ENCODE assay signal across 9 cellular contexts in genomic region chr3:53493618-53493996, GRCh38. TPM values are rescaled to one million over a fixed set of nuclear protein-coding genes. Genes with fewer than 3 reads are reported as not detected.
A peak's percentile ranks its signal among the peaks of the same experiment; 100 is the strongest.
DNase-seq lines count a peak whose midpoint lies in the region; ATAC-seq and TF ChIP-seq lines count a peak whose summit lies in the region.
"Had no signal": no experiment of that assay in that cellular context is flagged by ENCODE, and none has a peak within 500 bp of the region (broad histone marks: within the 10 kb centered on the region; RNA-seq: fewer than 3 reads in every experiment).

No MANE protein-coding gene starts in this region.

- no peaks in the 10 kb centered on the region for H3K9me3 Mint-ChIP-seq in H9
- no peaks in the 10 kb centered on the region for H3K9me3 Mint-ChIP-seq in WTC11

- H2AK5ac ChIP-seq in H9 (ENCODE audit: insufficient read length, low read length), result no peak overlapping the region

- WGBS in H9 (ENCODE audit: extremely low coverage, insufficient read length, low lambda C conversion rate), result no CpG with 5 or more reads among the region's 15 CpGs

- H2BK12ac ChIP-seq in H9 (ENCODE audit: insufficient read length, low read depth, low read length), result no peak overlapping the region

- H4K20me1 ChIP-seq in H9 (ENCODE audit: control insufficient read depth, insufficient read depth, insufficient read length) (no peaks in the 10 kb centered on the region), OCI-LY7 (ENCODE audit: insufficient read depth, low read length) (no peaks in the 10 kb centered on the region)

- H3K36me3 ChIP-seq in iPS-15b (ENCODE audit: control insufficient read depth, insufficient read depth, low read length), result no peaks in the 10 kb centered on the region
- no peaks in the 10 kb centered on the region for H3K36me3 ChIP-seq in OCI-LY7 (ENCODE audit: insufficient read depth, low read length)

- peak; percentile 5; the same call in 1 of the 2 replicates for ATAC-seq in WTC11

- H3K4me1 Mint-ChIP-seq in H9, result peaks cover 12 to 21% of the 10 kb centered on the region in 2 experiments
- peaks cover 15% of the 10 kb centered on the region for H3K4me1 Mint-ChIP-seq in WTC11

- H3K56ac ChIP-seq in H9 (ENCODE audit: insufficient read length, low read depth, low read length), result no peak overlapping the region

- H3K18ac ChIP-seq in H9 (ENCODE audit: insufficient read length, low read depth, low read length), result no peak overlapping the region

- H3T11ph ChIP-seq in H9 (ENCODE audit: low read length), result no peak overlapping the region

- no TSS peak for BruUV-seq in OCI-LY7 (replicated peaks; lab: Mats Ljungman, UMichigan)

- H3K23me2 ChIP-seq in H9 (ENCODE audit: insufficient read length, low read depth, low read length, poor library complexity, severe bottlenecking), result peaks cover 12% of the 10 kb centered on the region

- H3K27ac ChIP-seq in H9 (ENCODE audit: insufficient read length, low read depth, low read length), result no peak overlapping the region
- no peak overlapping the region for H3K27ac ChIP-seq in OCI-LY7 (ENCODE audit: low read depth, low read length, poor library complexity, severe bottlenecking)

- H3K4me3 ChIP-seq in iPS-15b (ENCODE audit: low read depth, low read length), result peak overlapping the region; percentile 58
- no peak overlapping the region for H3K4me3 ChIP-seq in OCI-LY7 (ENCODE audit: low read depth, low read length, poor library complexity, severe bottlenecking)

- H2BK20ac ChIP-seq in H9 (ENCODE audit: low read depth, low read length, poor library complexity, severe bottlenecking), result no peak overlapping the region

- POLR2A ChIA-PET in WTC11 (lab: Charles Lee), result interaction anchor here (0.9 to 1.0 kb wide), 2 partner anchors 15 to 89 kb away, joined by 3 to 4 read pairs; no protein-coding TSS in a partner anchor
- POLR2A ChIA-PET in OCI-LY7 (lab: Charles Lee), result no interaction called here

- H4K5ac ChIP-seq in H9 (ENCODE audit: insufficient read length, low read depth, low read length), result no peak overlapping the region

- H4K8ac ChIP-seq in H9 (replicated peaks; ENCODE audit: insufficient read length, low read depth, low read length), result no peak overlapping the region

- no peak for DNase-seq in H9
- no peak for DNase-seq in WTC11 (ENCODE audit: low spot score)
- DNase-seq in retina, result peak; percentile 11
- DNase-seq in SIG-M5 (lab: John Stamatoyannopoulos, UW), result no peak
- DNase-seq in amniotic stem cell (lab: John Stamatoyannopoulos, UW), result no peak
- DNase-seq in OCI-LY7 (ENCODE audit: low spot score), result no peak
- DNase-seq in effector CD8-positive, alpha-beta T cell (lab: John Stamatoyannopoulos, UW), result no peak
- DNase-seq: IMR-90 had no signal

- H3K27ac Mint-ChIP-seq in H9, result no peak overlapping the region
- H3K27ac Mint-ChIP-seq in WTC11, result no peak overlapping the region

- H3K4me1 ChIP-seq in H9 (ENCODE audit: insufficient read depth, low read length), result no peaks in the 10 kb centered on the region
- H3K4me1 ChIP-seq in iPS-15b (ENCODE audit: control insufficient read depth, insufficient read depth, low read length), result peaks cover 9% of the 10 kb centered on the region
- H3K4me1 ChIP-seq in OCI-LY7 (ENCODE audit: insufficient read depth, low read length, poor library complexity, severe bottlenecking), result no peaks in the 10 kb centered on the region

- H3K4me3 Mint-ChIP-seq in H9, result peak overlapping the region; percentile 62 to 78
- peak overlapping the region; percentile 71 for H3K4me3 Mint-ChIP-seq in WTC11

- H3K36me3 Mint-ChIP-seq in H9 (ENCODE audit: insufficient read depth in 1 of 3, low read depth in 3 of 3), result no peaks in the 10 kb centered on the region
- no peaks in the 10 kb centered on the region for H3K36me3 Mint-ChIP-seq in WTC11

- H3K79me1 ChIP-seq in H9 (ENCODE audit: insufficient read depth, low read depth, low read length, poor library complexity, severe bottlenecking), result no peaks in the 10 kb centered on the region

- H3K9me2 ChIP-seq in OCI-LY7 (ENCODE audit: insufficient read depth, low read length), result no peaks in the 10 kb centered on the region

- H3K27me3 Mint-ChIP-seq in H9 (ENCODE audit: low read depth) (peaks cover 91% of the 10 kb centered on the region), WTC11 (ENCODE audit: low read depth) (peaks cover 86% of the 10 kb centered on the region)

- CTCF ChIA-PET in WTC11 (lab: Charles Lee) (interaction anchor here (0.5 to 1.9 kb wide), 19 partner anchors 9 to 211 kb away, joined by 3 to 10 read pairs (median 4); partner anchors contain the start of gene DCP1A), OCI-LY7 (lab: Charles Lee; ENCODE audit: unreplicated experiment) (no interaction called here)

- no peak overlapping the region for H2AFZ ChIP-seq in H9 (ENCODE audit: low read length)
- H2AFZ ChIP-seq in OCI-LY7 (ENCODE audit: low read length), result no peak overlapping the region

- no peak overlapping the region for H2BK15ac ChIP-seq in H9 (ENCODE audit: low read depth, low read length)

- H3K9me3 ChIP-seq in H9 (ENCODE audit: control insufficient read depth, low read depth, low read length) (no peaks in the 10 kb centered on the region), iPS-15b (ENCODE audit: control insufficient read depth, insufficient read depth, low read length) (no peaks in the 10 kb centered on the region), OCI-LY7 (ENCODE audit: low read length) (no peaks in the 10 kb centered on the region)

- no peak overlapping the region for H2BK5ac ChIP-seq in H9 (ENCODE audit: insufficient read length, low read length)

- no peak overlapping the region for H3K4ac ChIP-seq in H9 (ENCODE audit: low read depth, low read length)

- no peak overlapping the region for H2BK120ac ChIP-seq in H9 (ENCODE audit: low read depth, low read length, poor library complexity, severe bottlenecking)

- no peak overlapping the region for H3K23ac ChIP-seq in H9 (ENCODE audit: insufficient read length, low read depth, low read length)

- TF ChIP-seq CTCF in H9 (conservative IDR thresholded peaks at IDR 0.05), result no peak
- TF ChIP-seq CTCF in WTC11 (IDR thresholded peaks at IDR 0.05), result no peak
- no peak for TF ChIP-seq CTCF in OCI-LY7 (conservative IDR thresholded peaks at IDR 0.05; ENCODE audit: low read length)

- intact Hi-C loops in OCI-LY7 (cut with micrococcal nuclease; ENCODE audit: unreplicated experiment), result no loop called here

- H3K79me2 ChIP-seq in H9 (ENCODE audit: insufficient read depth, low read length) (no peaks in the 10 kb centered on the region), OCI-LY7 (ENCODE audit: insufficient read depth, low read depth, low read length) (no peaks in the 10 kb centered on the region)

- peak overlapping the region; percentile 29 for H3K4me2 ChIP-seq in H9 (ENCODE audit: insufficient read depth, insufficient read length, low read length)
- H3K4me2 ChIP-seq in OCI-LY7 (ENCODE audit: low read length), result no peak overlapping the region

- H3K27me3 ChIP-seq in H9 (ENCODE audit: insufficient read depth, low read length) (peaks cover 15% of the 10 kb centered on the region), iPS-15b (ENCODE audit: control insufficient read depth, insufficient read depth, low read length) (peaks cover 71% of the 10 kb centered on the region)

- H3K9ac ChIP-seq in H9 (ENCODE audit: extremely low read depth, insufficient read length, low read length) (no peak overlapping the region), iPS-15b (ENCODE audit: low read depth, low read length) (no peak overlapping the region)

- no peak overlapping the region for H4K91ac ChIP-seq in H9 (ENCODE audit: insufficient read length, low read depth, low read length)

- H3K14ac ChIP-seq in H9 (ENCODE audit: insufficient read depth, low read length), result no peak overlapping the region

TF ChIP-seq in WTC11, 78 proteins besides CTCF, POLR2A, EP300 and RAD21:
- TF ChIP-seq, protein P1, sequence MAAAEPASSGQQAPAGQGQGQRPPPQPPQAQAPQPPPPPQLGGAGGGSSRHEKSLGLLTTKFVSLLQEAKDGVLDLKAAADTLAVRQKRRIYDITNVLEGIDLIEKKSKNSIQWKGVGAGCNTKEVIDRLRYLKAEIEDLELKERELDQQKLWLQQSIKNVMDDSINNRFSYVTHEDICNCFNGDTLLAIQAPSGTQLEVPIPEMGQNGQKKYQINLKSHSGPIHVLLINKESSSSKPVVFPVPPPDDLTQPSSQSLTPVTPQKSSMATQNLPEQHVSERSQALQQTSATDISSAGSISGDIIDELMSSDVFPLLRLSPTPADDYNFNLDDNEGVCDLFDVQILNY (CRISPR knock-in tag; IDR thresholded peaks at IDR 0.05), result no peak
- TF ChIP-seq, protein P2, sequence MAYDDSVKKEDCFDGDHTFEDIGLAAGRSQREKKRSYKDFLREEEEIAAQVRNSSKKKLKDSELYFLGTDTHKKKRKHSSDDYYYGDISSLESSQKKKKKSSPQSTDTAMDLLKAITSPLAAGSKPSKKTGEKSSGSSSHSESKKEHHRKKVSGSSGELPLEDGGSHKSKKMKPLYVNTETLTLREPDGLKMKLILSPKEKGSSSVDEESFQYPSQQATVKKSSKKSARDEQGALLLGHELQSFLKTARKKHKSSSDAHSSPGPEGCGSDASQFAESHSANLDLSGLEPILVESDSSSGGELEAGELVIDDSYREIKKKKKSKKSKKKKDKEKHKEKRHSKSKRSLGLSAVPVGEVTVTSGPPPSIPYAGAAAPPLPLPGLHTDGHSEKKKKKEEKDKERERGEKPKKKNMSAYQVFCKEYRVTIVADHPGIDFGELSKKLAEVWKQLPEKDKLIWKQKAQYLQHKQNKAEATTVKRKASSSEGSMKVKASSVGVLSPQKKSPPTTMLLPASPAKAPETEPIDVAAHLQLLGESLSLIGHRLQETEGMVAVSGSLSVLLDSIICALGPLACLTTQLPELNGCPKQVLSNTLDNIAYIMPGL (CRISPR knock-in tag; IDR thresholded peaks at IDR 0.05), result no peak
- TF ChIP-seq ZMAT4 (CRISPR knock-in tag; IDR thresholded peaks at IDR 0.05) (no peak), NR2C2 (CRISPR knock-in tag; IDR thresholded peaks at IDR 0.05) (no peak)

RNA-seq across cellular contexts. Expression of gene CACNA1D, which starts 0.8 kb away (rescaled TPM):
- total RNA-seq in H9 (2021), result 1.9 and 3.5 TPM in 2 replicates
- 1.8 to 3.6 TPM (median 2.3 TPM) in 3 replicates for total RNA-seq in WTC11 (2021)
- not detected in 2 replicates for total RNA-seq in OCI-LY7 (2014; rRNA removed; shearing (Covaris generic))
- 0.42 TPM in 1 of 2 replicates, not detected in the other for total RNA-seq in OCI-LY7 (2022)
- total RNA-seq: IMR-90 had no signal
